Comparison of ENCODE assay signal across 14 cellular contexts in genomic region chr1:209349372-209350324, GRCh38.
DNase-seq lines count a peak whose midpoint lies in the region; ATAC-seq and TF ChIP-seq lines count a peak whose summit lies in the region.
"Had no signal": no experiment of that assay in that cellular context is flagged by ENCODE, and none has a peak within 500 bp of the region (broad histone marks: within the 10 kb centered on the region; RNA-seq: fewer than 3 reads in every experiment).

No MANE protein-coding gene starts in this region.

- H3K4me1 Mint-ChIP-seq in WTC11 (peaks cover 34% of the 10 kb centered on the region), nephron progenitor cell (peaks cover 52% of the 10 kb centered on the region)

- H3K27ac ChIP-seq in heart right ventricle = no peak overlapping the region
- H3K27ac ChIP-seq: BLaER1 treated with 17β-estradiol and CSF1 and Interleukin-3, amounts not matched to agents 10 nM and 100 nM; SJSA1; stomach; WERI-Rb-1 had no signal

- H3K4me3 ChIP-seq in heart right ventricle = no peak overlapping the region
- H3K4me3 ChIP-seq: BLaER1 treated with 17β-estradiol and CSF1 and Interleukin-3, amounts not matched to agents 10 nM and 100 nM; SJSA1; stomach had no signal

- no peak overlapping the region for H3K27ac Mint-ChIP-seq in WTC11
- H3K27ac Mint-ChIP-seq in nephron progenitor cell = peak overlapping the region; percentile 15

- no peaks in the 10 kb centered on the region for H3K9me3 ChIP-seq in heart right ventricle
- H3K9me3 ChIP-seq: SJSA1, stomach had no signal

- peaks cover 3% of the 10 kb centered on the region; the same call in 1 of the 2 replicates for H3K9me3 Mint-ChIP-seq in WTC11
- H3K9me3 Mint-ChIP-seq in nephron progenitor cell = peaks cover 17% of the 10 kb centered on the region

- H3K4me1 ChIP-seq in heart right ventricle = peaks cover 0 to 9% (median 0%) of the 10 kb centered on the region in 9 donors
- H3K4me1 ChIP-seq: SJSA1 had no signal

- no peak overlapping the region for H3K4me3 Mint-ChIP-seq in WTC11
- H3K4me3 Mint-ChIP-seq in nephron progenitor cell = peak overlapping the region; percentile 23

- intact Hi-C loops in heart right ventricle (cut with DNase I) = loop anchor here in 4 of 10 donors (5.0 to 10.0 kb wide), 4 partner anchors 88 to 215 kb away; no protein-coding TSS in a partner anchor

- peak; percentile 29 for DNase-seq in GM03348 (ENCODE audit: low spot score)
- DNase-seq in LHCN-M2 (ENCODE audit: low read depth) = peak; percentile 60
- no peak for DNase-seq in WTC11 (ENCODE audit: low spot score)
- peak; percentile 11 for DNase-seq in nephron progenitor cell
- no peak for DNase-seq in heart right ventricle
- no peak for DNase-seq in cerebellar cortex (ENCODE audit: low spot score)
- DNase-seq: activated CD8-positive, alpha-beta memory T cell treated with anti-CD3 and anti-CD28 coated beads, Interleukin-2, amount 50 U/mL, for 4 hours; GDM1; stomach; WERI-Rb-1 had no signal

- POLR2A ChIA-PET in WTC11 (lab: Charles Lee) = no interaction called here

- H3K36me3 Mint-ChIP-seq in WTC11 (no peaks in the 10 kb centered on the region), nephron progenitor cell (ENCODE audit: low read depth) (peaks cover 5% of the 10 kb centered on the region)

- TF ChIP-seq CTCF in WTC11 (IDR thresholded peaks at IDR 0.05) (no peak), nephron progenitor cell (IDR thresholded peaks at IDR 0.05) (no peak), heart right ventricle (IDR thresholded peaks at IDR 0.05) (no peak)

- CTCF ChIA-PET in WTC11 (lab: Charles Lee) = interaction anchor here (2.0 kb wide), 1 partner anchor 142 kb away, joined by 5 read pairs; no protein-coding TSS in a partner anchor

- H3K27me3 Mint-ChIP-seq in WTC11 (ENCODE audit: low read depth) (no peaks in the 10 kb centered on the region), nephron progenitor cell (ENCODE audit: low read depth, poor library complexity) (peaks cover 2% of the 10 kb centered on the region)

- H3K36me3 ChIP-seq in heart right ventricle = no peaks in the 10 kb centered on the region
- H3K36me3 ChIP-seq: BLaER1 treated with 17β-estradiol and CSF1 and Interleukin-3, amounts not matched to agents 10 nM and 100 nM; SJSA1; stomach; WERI-Rb-1 had no signal

- peak; percentile 23; the same call in 1 of the 2 replicates for ATAC-seq in WTC11
- ATAC-seq in heart right ventricle = no peak
- no peak for ATAC-seq in HG03025 (IDR thresholded peaks at IDR 0.05; ENCODE audit: low FRiP score, unreplicated experiment)
- no peak for ATAC-seq in GM21526 (IDR thresholded peaks at IDR 0.05; ENCODE audit: low FRiP score, unreplicated experiment)

- no peaks in the 10 kb centered on the region for H3K27me3 ChIP-seq in heart right ventricle
- H3K27me3 ChIP-seq: BLaER1 treated with 17β-estradiol and CSF1 and Interleukin-3, amounts not matched to agents 10 nM and 100 nM; SJSA1; stomach had no signal

- 64 to 66% methylated on average over 9 of the region's 9 CpGs for WGBS in heart right ventricle, 2 donors

TF ChIP-seq in WTC11, 78 proteins besides CTCF, POLR2A, EP300 and RAD21:
- TF ChIP-seq, protein P1, sequence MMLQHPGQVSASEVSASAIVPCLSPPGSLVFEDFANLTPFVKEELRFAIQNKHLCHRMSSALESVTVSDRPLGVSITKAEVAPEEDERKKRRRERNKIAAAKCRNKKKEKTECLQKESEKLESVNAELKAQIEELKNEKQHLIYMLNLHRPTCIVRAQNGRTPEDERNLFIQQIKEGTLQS (CRISPR knock-in tag; conservative IDR thresholded peaks at IDR 0.05) = no peak
- TF ChIP-seq PRRX2 (CRISPR knock-in tag; IDR thresholded peaks at IDR 0.05) (no peak), GRHL2 (CRISPR knock-in tag; IDR thresholded peaks at IDR 0.05; ENCODE audit: insufficient replicate concordance, severe bottlenecking) (no peak), PRDM15 (CRISPR knock-in tag; IDR thresholded peaks at IDR 0.05) (no peak)
- TF ChIP-seq, protein P2, sequence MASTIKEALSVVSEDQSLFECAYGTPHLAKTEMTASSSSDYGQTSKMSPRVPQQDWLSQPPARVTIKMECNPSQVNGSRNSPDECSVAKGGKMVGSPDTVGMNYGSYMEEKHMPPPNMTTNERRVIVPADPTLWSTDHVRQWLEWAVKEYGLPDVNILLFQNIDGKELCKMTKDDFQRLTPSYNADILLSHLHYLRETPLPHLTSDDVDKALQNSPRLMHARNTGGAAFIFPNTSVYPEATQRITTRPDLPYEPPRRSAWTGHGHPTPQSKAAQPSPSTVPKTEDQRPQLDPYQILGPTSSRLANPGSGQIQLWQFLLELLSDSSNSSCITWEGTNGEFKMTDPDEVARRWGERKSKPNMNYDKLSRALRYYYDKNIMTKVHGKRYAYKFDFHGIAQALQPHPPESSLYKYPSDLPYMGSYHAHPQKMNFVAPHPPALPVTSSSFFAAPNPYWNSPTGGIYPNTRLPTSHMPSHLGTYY (CRISPR knock-in tag; IDR thresholded peaks at IDR 0.05) = no peak

Comparison
In these comparisons a context has a peak if more than half of its experiments do, and no peak if none do; other contexts are left out.
1. DNase-seq: peak in GM03348 (single experiment), LHCN-M2 (single experiment) and nephron progenitor cell (single experiment); none in WTC11 (single experiment), heart right ventricle (0 of 2) and cerebellar cortex (single experiment).